1 cellular context compared by ENCODE assay signal in the genomic region with DNA sequence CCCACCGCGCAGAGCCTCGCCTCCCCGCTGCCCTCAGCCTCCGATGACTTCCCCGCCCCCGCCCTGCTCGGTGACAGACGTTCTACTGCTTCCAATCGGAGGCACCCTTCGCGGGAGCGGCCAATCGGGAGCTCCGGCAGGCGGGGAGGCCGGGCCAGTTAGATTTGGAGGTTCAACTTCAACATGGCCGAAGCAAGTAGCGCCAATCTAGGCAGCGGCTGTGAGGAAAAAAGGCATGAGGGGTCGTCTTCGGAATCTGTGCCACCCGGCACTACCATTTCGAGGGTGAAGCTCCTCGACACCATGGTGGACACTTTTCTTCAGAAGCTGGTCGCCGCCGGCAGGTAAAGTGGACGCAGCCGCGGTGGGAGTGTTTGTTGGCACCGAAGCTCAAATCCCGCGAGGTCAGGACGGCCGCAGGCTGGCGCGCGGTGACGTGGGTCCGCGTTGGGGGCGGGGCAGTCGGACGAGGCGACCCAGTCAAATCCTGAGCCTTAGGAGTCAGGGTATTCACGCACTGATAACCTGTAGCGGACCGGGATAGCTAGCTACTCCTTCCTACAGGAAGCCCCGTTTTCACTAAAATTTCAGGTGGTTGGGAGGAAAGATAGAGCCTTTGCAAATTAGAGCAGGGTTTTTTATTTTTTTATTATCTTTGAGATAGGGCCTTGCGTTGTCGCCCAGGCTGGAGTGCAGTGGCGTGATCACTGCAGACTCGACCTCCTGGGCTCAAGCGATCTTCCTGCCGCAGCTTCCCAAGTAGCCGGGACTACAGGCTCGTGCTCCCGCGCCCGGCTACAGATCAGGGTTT.
TF ChIP-seq lines count a peak whose summit lies in the region.

A gene with protein sequence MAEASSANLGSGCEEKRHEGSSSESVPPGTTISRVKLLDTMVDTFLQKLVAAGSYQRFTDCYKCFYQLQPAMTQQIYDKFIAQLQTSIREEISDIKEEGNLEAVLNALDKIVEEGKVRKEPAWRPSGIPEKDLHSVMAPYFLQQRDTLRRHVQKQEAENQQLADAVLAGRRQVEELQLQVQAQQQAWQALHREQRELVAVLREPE (plus strand): TSS at position 175 of the 811 bp plus-strand sequence. CDS start 9 bp downstream, at position 184.

TF ChIP-seq in K562, 482 proteins besides CTCF, POLR2A, EP300 and RAD21 (continued from another document and continues in another):
- TF ChIP-seq, protein P1, sequence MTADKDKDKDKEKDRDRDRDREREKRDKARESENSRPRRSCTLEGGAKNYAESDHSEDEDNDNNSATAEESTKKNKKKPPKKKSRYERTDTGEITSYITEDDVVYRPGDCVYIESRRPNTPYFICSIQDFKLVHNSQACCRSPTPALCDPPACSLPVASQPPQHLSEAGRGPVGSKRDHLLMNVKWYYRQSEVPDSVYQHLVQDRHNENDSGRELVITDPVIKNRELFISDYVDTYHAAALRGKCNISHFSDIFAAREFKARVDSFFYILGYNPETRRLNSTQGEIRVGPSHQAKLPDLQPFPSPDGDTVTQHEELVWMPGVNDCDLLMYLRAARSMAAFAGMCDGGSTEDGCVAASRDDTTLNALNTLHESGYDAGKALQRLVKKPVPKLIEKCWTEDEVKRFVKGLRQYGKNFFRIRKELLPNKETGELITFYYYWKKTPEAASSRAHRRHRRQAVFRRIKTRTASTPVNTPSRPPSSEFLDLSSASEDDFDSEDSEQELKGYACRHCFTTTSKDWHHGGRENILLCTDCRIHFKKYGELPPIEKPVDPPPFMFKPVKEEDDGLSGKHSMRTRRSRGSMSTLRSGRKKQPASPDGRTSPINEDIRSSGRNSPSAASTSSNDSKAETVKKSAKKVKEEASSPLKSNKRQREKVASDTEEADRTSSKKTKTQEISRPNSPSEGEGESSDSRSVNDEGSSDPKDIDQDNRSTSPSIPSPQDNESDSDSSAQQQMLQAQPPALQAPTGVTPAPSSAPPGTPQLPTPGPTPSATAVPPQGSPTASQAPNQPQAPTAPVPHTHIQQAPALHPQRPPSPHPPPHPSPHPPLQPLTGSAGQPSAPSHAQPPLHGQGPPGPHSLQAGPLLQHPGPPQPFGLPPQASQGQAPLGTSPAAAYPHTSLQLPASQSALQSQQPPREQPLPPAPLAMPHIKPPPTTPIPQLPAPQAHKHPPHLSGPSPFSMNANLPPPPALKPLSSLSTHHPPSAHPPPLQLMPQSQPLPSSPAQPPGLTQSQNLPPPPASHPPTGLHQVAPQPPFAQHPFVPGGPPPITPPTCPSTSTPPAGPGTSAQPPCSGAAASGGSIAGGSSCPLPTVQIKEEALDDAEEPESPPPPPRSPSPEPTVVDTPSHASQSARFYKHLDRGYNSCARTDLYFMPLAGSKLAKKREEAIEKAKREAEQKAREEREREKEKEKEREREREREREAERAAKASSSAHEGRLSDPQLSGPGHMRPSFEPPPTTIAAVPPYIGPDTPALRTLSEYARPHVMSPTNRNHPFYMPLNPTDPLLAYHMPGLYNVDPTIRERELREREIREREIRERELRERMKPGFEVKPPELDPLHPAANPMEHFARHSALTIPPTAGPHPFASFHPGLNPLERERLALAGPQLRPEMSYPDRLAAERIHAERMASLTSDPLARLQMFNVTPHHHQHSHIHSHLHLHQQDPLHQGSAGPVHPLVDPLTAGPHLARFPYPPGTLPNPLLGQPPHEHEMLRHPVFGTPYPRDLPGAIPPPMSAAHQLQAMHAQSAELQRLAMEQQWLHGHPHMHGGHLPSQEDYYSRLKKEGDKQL (CRISPR knock-in tag; IDR thresholded peaks at IDR 0.05; ENCODE audit: borderline replicate concordance) = no peak
- TF ChIP-seq TGIF2 (CRISPR knock-in tag; IDR thresholded peaks at IDR 0.05) (no peak; the same call in 1 of the 2 replicates), PRPF4 (IDR thresholded peaks at IDR 0.05; ENCODE audit: insufficient read depth, low read depth, low read length, poor library complexity, severe bottlenecking) (no peak), ZFP1 (CRISPR knock-in tag; IDR thresholded peaks at IDR 0.05) (no peak), KAT8 (IDR thresholded peaks at IDR 0.05; ENCODE audit: low read depth) (no peak), RHOXF2B (CRISPR knock-in tag; conservative IDR thresholded peaks at IDR 0.05) (no peak), OTX1 (CRISPR knock-in tag; IDR thresholded peaks at IDR 0.05) (no peak), ATF7 (IDR thresholded peaks at IDR 0.05) (peak; percentile 90), SMAD4 (CRISPR knock-in tag; conservative IDR thresholded peaks at IDR 0.05) (0 out of 2 replicates have a peak, but pooled peaks have one; percentile 54), MEIS2 (IDR thresholded peaks at IDR 0.05; ENCODE audit: partially characterized antibody) (no peak), HDAC1 (IDR thresholded peaks at IDR 0.05) (0 out of 4 replicates have a peak, but pooled peaks of 1 of the 2 experiments have one; percentile 24), ZNF146 (CRISPR knock-in tag; IDR thresholded peaks at IDR 0.05; ENCODE audit: unreplicated experiment) (no peak), ATF1 (CRISPR knock-in tag; IDR thresholded peaks at IDR 0.05) (peak; percentile 62), ATF1 (tag; IDR thresholded peaks at IDR 0.05) (peak; percentile 97), FOS (IDR thresholded peaks at IDR 0.05; ENCODE audit: extremely low read depth, insufficient read length) (peak; percentile 95), HMG20B (CRISPR knock-in tag; IDR thresholded peaks at IDR 0.05) (no peak), POLR2AphosphoS5 (IDR thresholded peaks at IDR 0.05; ENCODE audit: control insufficient read depth, insufficient read depth, low read depth, low read length) (peak; percentile 76; the same call in 1 of the 2 replicates), POLR2H (tag; IDR thresholded peaks at IDR 0.05; ENCODE audit: low read depth) (peak; percentile 94), SRSF1 (IDR thresholded peaks at IDR 0.05; ENCODE audit: low read depth, low read length) (no peak), ZNF274 (IDR thresholded peaks at IDR 0.05; ENCODE audit: borderline replicate concordance, low read depth, low read length) (no peak), ZNF57 (CRISPR knock-in tag; IDR thresholded peaks at IDR 0.05) (no peak), PRMT5 (CRISPR knock-in tag; IDR thresholded peaks at IDR 0.05) (no peak), RFX5 (IDR thresholded peaks at IDR 0.05; ENCODE audit: low read depth, low read length) (no peak), SRSF9 (IDR thresholded peaks at IDR 0.05; ENCODE audit: borderline replicate concordance, low read depth, low read length) (no peak)
- TF ChIP-seq, protein P2, sequence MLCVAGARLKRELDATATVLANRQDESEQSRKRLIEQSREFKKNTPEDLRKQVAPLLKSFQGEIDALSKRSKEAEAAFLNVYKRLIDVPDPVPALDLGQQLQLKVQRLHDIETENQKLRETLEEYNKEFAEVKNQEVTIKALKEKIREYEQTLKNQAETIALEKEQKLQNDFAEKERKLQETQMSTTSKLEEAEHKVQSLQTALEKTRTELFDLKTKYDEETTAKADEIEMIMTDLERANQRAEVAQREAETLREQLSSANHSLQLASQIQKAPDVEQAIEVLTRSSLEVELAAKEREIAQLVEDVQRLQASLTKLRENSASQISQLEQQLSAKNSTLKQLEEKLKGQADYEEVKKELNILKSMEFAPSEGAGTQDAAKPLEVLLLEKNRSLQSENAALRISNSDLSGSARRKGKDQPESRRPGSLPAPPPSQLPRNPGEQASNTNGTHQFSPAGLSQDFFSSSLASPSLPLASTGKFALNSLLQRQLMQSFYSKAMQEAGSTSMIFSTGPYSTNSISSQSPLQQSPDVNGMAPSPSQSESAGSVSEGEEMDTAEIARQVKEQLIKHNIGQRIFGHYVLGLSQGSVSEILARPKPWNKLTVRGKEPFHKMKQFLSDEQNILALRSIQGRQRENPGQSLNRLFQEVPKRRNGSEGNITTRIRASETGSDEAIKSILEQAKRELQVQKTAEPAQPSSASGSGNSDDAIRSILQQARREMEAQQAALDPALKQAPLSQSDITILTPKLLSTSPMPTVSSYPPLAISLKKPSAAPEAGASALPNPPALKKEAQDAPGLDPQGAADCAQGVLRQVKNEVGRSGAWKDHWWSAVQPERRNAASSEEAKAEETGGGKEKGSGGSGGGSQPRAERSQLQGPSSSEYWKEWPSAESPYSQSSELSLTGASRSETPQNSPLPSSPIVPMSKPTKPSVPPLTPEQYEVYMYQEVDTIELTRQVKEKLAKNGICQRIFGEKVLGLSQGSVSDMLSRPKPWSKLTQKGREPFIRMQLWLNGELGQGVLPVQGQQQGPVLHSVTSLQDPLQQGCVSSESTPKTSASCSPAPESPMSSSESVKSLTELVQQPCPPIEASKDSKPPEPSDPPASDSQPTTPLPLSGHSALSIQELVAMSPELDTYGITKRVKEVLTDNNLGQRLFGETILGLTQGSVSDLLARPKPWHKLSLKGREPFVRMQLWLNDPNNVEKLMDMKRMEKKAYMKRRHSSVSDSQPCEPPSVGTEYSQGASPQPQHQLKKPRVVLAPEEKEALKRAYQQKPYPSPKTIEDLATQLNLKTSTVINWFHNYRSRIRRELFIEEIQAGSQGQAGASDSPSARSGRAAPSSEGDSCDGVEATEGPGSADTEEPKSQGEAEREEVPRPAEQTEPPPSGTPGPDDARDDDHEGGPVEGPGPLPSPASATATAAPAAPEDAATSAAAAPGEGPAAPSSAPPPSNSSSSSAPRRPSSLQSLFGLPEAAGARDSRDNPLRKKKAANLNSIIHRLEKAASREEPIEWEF (CRISPR knock-in tag; IDR thresholded peaks at IDR 0.05) = no peak
- TF ChIP-seq, protein P3, sequence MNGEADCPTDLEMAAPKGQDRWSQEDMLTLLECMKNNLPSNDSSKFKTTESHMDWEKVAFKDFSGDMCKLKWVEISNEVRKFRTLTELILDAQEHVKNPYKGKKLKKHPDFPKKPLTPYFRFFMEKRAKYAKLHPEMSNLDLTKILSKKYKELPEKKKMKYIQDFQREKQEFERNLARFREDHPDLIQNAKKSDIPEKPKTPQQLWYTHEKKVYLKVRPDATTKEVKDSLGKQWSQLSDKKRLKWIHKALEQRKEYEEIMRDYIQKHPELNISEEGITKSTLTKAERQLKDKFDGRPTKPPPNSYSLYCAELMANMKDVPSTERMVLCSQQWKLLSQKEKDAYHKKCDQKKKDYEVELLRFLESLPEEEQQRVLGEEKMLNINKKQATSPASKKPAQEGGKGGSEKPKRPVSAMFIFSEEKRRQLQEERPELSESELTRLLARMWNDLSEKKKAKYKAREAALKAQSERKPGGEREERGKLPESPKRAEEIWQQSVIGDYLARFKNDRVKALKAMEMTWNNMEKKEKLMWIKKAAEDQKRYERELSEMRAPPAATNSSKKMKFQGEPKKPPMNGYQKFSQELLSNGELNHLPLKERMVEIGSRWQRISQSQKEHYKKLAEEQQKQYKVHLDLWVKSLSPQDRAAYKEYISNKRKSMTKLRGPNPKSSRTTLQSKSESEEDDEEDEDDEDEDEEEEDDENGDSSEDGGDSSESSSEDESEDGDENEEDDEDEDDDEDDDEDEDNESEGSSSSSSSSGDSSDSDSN (IDR thresholded peaks at IDR 0.05; ENCODE audit: borderline replicate concordance in 1 of 2, low read depth in 2 of 2, low read length in 2 of 2) = no peak
- TF ChIP-seq, protein P4, sequence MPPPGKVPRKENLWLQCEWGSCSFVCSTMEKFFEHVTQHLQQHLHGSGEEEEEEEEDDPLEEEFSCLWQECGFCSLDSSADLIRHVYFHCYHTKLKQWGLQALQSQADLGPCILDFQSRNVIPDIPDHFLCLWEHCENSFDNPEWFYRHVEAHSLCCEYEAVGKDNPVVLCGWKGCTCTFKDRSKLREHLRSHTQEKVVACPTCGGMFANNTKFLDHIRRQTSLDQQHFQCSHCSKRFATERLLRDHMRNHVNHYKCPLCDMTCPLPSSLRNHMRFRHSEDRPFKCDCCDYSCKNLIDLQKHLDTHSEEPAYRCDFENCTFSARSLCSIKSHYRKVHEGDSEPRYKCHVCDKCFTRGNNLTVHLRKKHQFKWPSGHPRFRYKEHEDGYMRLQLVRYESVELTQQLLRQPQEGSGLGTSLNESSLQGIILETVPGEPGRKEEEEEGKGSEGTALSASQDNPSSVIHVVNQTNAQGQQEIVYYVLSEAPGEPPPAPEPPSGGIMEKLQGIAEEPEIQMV (tag; conservative IDR thresholded peaks at IDR 0.05; ENCODE audit: low read depth) = no peak
- TF ChIP-seq, protein P5, sequence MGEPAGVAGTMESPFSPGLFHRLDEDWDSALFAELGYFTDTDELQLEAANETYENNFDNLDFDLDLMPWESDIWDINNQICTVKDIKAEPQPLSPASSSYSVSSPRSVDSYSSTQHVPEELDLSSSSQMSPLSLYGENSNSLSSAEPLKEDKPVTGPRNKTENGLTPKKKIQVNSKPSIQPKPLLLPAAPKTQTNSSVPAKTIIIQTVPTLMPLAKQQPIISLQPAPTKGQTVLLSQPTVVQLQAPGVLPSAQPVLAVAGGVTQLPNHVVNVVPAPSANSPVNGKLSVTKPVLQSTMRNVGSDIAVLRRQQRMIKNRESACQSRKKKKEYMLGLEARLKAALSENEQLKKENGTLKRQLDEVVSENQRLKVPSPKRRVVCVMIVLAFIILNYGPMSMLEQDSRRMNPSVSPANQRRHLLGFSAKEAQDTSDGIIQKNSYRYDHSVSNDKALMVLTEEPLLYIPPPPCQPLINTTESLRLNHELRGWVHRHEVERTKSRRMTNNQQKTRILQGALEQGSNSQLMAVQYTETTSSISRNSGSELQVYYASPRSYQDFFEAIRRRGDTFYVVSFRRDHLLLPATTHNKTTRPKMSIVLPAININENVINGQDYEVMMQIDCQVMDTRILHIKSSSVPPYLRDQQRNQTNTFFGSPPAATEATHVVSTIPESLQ (CRISPR knock-in tag; IDR thresholded peaks at IDR 0.05) = peak; percentile 37; the same call in 1 of the 2 replicates
- TF ChIP-seq, protein P6, sequence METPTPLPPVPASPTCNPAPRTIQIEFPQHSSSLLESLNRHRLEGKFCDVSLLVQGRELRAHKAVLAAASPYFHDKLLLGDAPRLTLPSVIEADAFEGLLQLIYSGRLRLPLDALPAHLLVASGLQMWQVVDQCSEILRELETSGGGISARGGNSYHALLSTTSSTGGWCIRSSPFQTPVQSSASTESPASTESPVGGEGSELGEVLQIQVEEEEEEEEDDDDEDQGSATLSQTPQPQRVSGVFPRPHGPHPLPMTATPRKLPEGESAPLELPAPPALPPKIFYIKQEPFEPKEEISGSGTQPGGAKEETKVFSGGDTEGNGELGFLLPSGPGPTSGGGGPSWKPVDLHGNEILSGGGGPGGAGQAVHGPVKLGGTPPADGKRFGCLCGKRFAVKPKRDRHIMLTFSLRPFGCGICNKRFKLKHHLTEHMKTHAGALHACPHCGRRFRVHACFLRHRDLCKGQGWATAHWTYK (CRISPR knock-in tag; IDR thresholded peaks at IDR 0.05) = peak; percentile 47; the same call in 1 of the 2 replicates
- TF ChIP-seq, protein P7, sequence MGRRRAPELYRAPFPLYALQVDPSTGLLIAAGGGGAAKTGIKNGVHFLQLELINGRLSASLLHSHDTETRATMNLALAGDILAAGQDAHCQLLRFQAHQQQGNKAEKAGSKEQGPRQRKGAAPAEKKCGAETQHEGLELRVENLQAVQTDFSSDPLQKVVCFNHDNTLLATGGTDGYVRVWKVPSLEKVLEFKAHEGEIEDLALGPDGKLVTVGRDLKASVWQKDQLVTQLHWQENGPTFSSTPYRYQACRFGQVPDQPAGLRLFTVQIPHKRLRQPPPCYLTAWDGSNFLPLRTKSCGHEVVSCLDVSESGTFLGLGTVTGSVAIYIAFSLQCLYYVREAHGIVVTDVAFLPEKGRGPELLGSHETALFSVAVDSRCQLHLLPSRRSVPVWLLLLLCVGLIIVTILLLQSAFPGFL (CRISPR knock-in tag; IDR thresholded peaks at IDR 0.05) = no peak
- TF ChIP-seq, protein P8, sequence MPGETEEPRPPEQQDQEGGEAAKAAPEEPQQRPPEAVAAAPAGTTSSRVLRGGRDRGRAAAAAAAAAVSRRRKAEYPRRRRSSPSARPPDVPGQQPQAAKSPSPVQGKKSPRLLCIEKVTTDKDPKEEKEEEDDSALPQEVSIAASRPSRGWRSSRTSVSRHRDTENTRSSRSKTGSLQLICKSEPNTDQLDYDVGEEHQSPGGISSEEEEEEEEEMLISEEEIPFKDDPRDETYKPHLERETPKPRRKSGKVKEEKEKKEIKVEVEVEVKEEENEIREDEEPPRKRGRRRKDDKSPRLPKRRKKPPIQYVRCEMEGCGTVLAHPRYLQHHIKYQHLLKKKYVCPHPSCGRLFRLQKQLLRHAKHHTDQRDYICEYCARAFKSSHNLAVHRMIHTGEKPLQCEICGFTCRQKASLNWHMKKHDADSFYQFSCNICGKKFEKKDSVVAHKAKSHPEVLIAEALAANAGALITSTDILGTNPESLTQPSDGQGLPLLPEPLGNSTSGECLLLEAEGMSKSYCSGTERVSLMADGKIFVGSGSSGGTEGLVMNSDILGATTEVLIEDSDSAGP (CRISPR knock-in tag; IDR thresholded peaks at IDR 0.05) = no peak
